10 cellular contexts compared by ENCODE assay signal in genomic region chr6:24551139-24551538, GRCh38.
"Had no signal": no experiment of that assay in that cellular context is flagged by ENCODE, and none has a peak within 500 bp of the region (broad histone marks: within the 10 kb centered on the region; RNA-seq: fewer than 3 reads in every experiment).

No MANE protein-coding gene starts in this region.

- H2AFZ ChIP-seq: GM23248 had no signal

- H3K4me2 ChIP-seq: KMS-11 had no signal

- H3K4me3 Mint-ChIP-seq: HFFc6 had no signal

- H3K9me3 Mint-ChIP-seq: HFFc6 had no signal

- H3K9ac ChIP-seq: GM23248, KMS-11 had no signal

- DNase-seq: GM23248, GOT3, H7, HFFc6, Karpas-422, KBM-7 had no signal

- ATAC-seq: HCT116 had no signal

- H3K36me3 ChIP-seq: HAP-1 had no signal

- FAIRE-seq: HTR-8/SVneo had no signal

- H3K9me3 ChIP-seq: HAP-1 had no signal

- H3K27ac ChIP-seq: GM23248, KMS-11 had no signal

- H3K4me1 ChIP-seq: HAP-1 had no signal

- H3K27ac Mint-ChIP-seq: HFFc6 had no signal

- H3K4me3 ChIP-seq: GM23248, HAP-1 had no signal
